Comparison of ENCODE assay signal across 13 cellular contexts in genomic region chr9:108569624-108570023, GRCh38.
A peak's percentile ranks its signal among the peaks of the same experiment; 100 is the strongest.
DNase-seq lines count a peak whose midpoint lies in the region; ATAC-seq and TF ChIP-seq lines count a peak whose summit lies in the region.
"Had no signal": no experiment of that assay in that cellular context is flagged by ENCODE, and none has a peak within 500 bp of the region (broad histone marks: within the 10 kb centered on the region; RNA-seq: fewer than 3 reads in every experiment).

No MANE protein-coding gene starts in this region.

- CTCF ChIA-PET in BJ (lab: Yijun Ruan, JAX) = interaction anchor here (0.8 to 7.0 kb wide), 6 partner anchors 17 to 1104 kb away, joined by 3 to 39 read pairs (median 4); no protein-coding TSS in a partner anchor

- H3K4me3 ChIP-seq in BJ (ENCODE audit: low read depth, low read length) (no peak overlapping the region), choroid plexus epithelial cell (ENCODE audit: low read depth, low read length) (no peak overlapping the region), left lung (no peak overlapping the region), vagina (no peak overlapping the region), right atrium auricular region (no peak overlapping the region)
- H3K4me3 ChIP-seq: BLaER1 had no signal

- H3K27ac ChIP-seq in left lung (no peak overlapping the region), vagina (no peak overlapping the region), right atrium auricular region (no peak overlapping the region)
- H3K27ac ChIP-seq: BLaER1 had no signal

- intact Hi-C loops in left lung (cut with DNase I) = no loop called here
- intact Hi-C loops in vagina (cut with DNase I) = loop anchor here (5.0 kb wide), 1 partner anchor 1102 kb away; no protein-coding TSS in a partner anchor

- H3K9me3 ChIP-seq in left lung (no peaks in the 10 kb centered on the region), vagina (no peaks in the 10 kb centered on the region), right atrium auricular region (no peaks in the 10 kb centered on the region)
- H3K9me3 ChIP-seq: BLaER1 had no signal

- TF ChIP-seq CTCF in BJ (IDR thresholded peaks at IDR 0.05; ENCODE audit: insufficient read depth, low read depth, low read length) (no peak), choroid plexus epithelial cell (conservative IDR thresholded peaks at IDR 0.05; ENCODE audit: low read depth, low read length) (no peak), left lung (IDR thresholded peaks at IDR 0.05) (no peak), vagina (IDR thresholded peaks at IDR 0.05) (no peak), right atrium auricular region (IDR thresholded peaks at IDR 0.05) (no peak)

- peak; percentile 22 for ATAC-seq in left lung
- ATAC-seq: activated CD4-positive, CD25-positive, alpha-beta regulatory T cell treated with anti-CD3 and anti-CD28 coated beads, Interleukin-2, amount 50 U/mL, for 24 hours; naive thymus-derived CD4-positive, alpha-beta T cell had no signal

- peak; percentile 46 for DNase-seq in BJ (ENCODE audit: low read depth)
- DNase-seq in MV-4-11 (lab: John Stamatoyannopoulos, UW) = peak; percentile 5
- DNase-seq in choroid plexus epithelial cell (ENCODE audit: low read depth) = peak; percentile 25
- peak in 1 of 2 donors; percentile 54 for DNase-seq in left lung
- no peak for DNase-seq in vagina (ENCODE audit: extremely low spot score in 2 of 2)
- DNase-seq in right atrium auricular region (ENCODE audit: low spot score) = no peak
- no peak for DNase-seq in NCI-H524 treated with DMSO at 0.1 percent for 48 hours (lab: John Stamatoyannopoulos, UW)
- no peak for DNase-seq in HT-29 (ENCODE audit: low spot score)
- DNase-seq: activated T-cell treated with anti-CD3 and anti-CD28 coated beads, Interleukin-2, amount 50 U/mL, for 1 hour; naive thymus-derived CD4-positive, alpha-beta T cell; NCI-H1105 treated with DMSO at 0.1 percent for 48 hours had no signal

- POLR2A ChIA-PET in BJ (lab: Charles Lee) = no interaction called here

- no peaks in the 10 kb centered on the region for H3K36me3 ChIP-seq in BJ (ENCODE audit: control insufficient read depth, insufficient read depth, low read length)
- H3K36me3 ChIP-seq in left lung = no peaks in the 10 kb centered on the region
- H3K36me3 ChIP-seq in vagina = no peaks in the 10 kb centered on the region
- H3K36me3 ChIP-seq in right atrium auricular region = no peaks in the 10 kb centered on the region
- H3K36me3 ChIP-seq: BLaER1 had no signal

- no peaks in the 10 kb centered on the region for H3K27me3 ChIP-seq in BJ (ENCODE audit: control insufficient read depth, insufficient read depth, low read length)
- no peaks in the 10 kb centered on the region for H3K27me3 ChIP-seq in left lung
- peaks cover 4% of the 10 kb centered on the region for H3K27me3 ChIP-seq in vagina
- H3K27me3 ChIP-seq in right atrium auricular region = no peaks in the 10 kb centered on the region
- H3K27me3 ChIP-seq: BLaER1 had no signal

- H3K4me1 ChIP-seq in left lung (no peaks in the 10 kb centered on the region), vagina (peaks cover 20% of the 10 kb centered on the region), right atrium auricular region (no peaks in the 10 kb centered on the region)
- H3K4me1 ChIP-seq: BLaER1 had no signal

- TF ChIP-seq POLR2A in vagina (IDR thresholded peaks at IDR 0.05) = no peak

Comparison
In these comparisons a context has a peak if more than half of its experiments do, and no peak if none do; other contexts are left out.
1. DNase-seq: peak in BJ (single experiment), MV-4-11 (single experiment) and choroid plexus epithelial cell (single experiment); none in vagina (0 of 2), right atrium auricular region (single experiment), NCI-H524 treated with DMSO at 0.1 percent for 48 hours (single experiment) and HT-29 (single experiment).